In the genomic region with DNA sequence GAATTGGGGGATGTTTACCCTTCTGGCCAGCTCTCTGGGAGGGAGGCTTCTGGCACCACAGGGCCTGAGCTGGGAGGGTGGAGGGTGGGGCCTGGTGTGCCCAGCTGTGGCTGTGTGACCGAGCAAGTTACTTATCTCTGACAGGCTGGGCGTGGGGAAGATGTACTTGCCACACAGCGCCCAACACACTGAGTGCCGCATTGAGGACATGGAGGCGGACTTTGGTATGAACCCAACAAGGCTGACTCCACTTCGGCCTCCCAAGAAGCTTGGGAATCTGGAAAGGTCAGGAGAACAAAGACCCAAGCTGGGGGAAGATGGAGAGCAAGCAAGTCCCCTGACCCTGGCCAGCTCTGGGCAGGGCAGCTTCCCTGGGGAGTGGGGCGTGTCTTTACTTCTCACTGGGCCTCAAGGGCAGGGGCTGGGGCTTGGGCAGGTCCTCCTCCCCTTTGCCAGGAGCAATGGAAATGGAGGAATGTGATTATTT, we compare ENCODE assay signal across 13 cellular contexts. TPM values are rescaled to one million over a fixed set of nuclear protein-coding genes. Genes with fewer than 3 reads are reported as not detected.
A peak's percentile ranks its signal among the peaks of the same experiment; 100 is the strongest.
DNase-seq lines count a peak whose midpoint lies in the region; ATAC-seq, FAIRE-seq and TF ChIP-seq lines count a peak whose summit lies in the region.
"Had no signal": no experiment of that assay in that cellular context is flagged by ENCODE, and none has a peak within 500 bp of the region (broad histone marks: within the 10 kb centered on the region; RNA-seq: fewer than 3 reads in every experiment).

No MANE protein-coding gene starts in this region.

- ATAC-seq in GM19328 (IDR thresholded peaks at IDR 0.05; ENCODE audit: unreplicated experiment) (no peak), GM18511 (IDR thresholded peaks at IDR 0.05; ENCODE audit: unreplicated experiment) (no peak)
- no peak for ATAC-seq in stimulated activated naive CD8-positive, alpha-beta T cell treated with anti-CD3 and anti-CD28 coated beads, Interleukin-15, amount 100 ng/mL, for 72 hours

- no peak overlapping the region for H3K4me3 Mint-ChIP-seq in activated naive CD4-positive, alpha-beta T cell treated with anti-CD3 and anti-CD28 coated beads, Interleukin-2, amount 10 ng/mL, durations not matched to agents 7 days and 5 days
- peak overlapping the region in 4 of 5 experiments; percentile 51 to 78 (median 68) for H3K4me3 Mint-ChIP-seq in brain
- no peak overlapping the region for H3K4me3 Mint-ChIP-seq in stimulated activated naive CD8-positive, alpha-beta T cell treated with anti-CD3 and anti-CD28 coated beads, Interleukin-15, amount 100 ng/mL, for 72 hours

- DNase-seq in activated naive CD4-positive, alpha-beta T cell treated with anti-CD3 and anti-CD28 coated beads, Interleukin-2, amount 10 ng/mL, durations not matched to agents 7 days and 5 days = no peak
- DNase-seq in activated naive CD4-positive, alpha-beta T cell treated with Interleukin-2 at 50 U/mL for 16 hours = no peak
- DNase-seq in mucosa of gallbladder (ENCODE audit: low spot score) = peak; percentile 82
- no peak for DNase-seq in urothelium cell line (ENCODE audit: low spot score)
- no peak for DNase-seq in stimulated activated naive CD8-positive, alpha-beta T cell treated with anti-CD3 and anti-CD28 coated beads, Interleukin-15, amount 100 ng/mL, for 72 hours
- DNase-seq: activated effector memory CD4-positive, alpha-beta T cell treated with Interleukin-2 at 50 U/mL for 16 hours; KBM-7; NCI-H2029; sigmoid colon had no signal

- peak; percentile 42 for FAIRE-seq in urothelium cell line (lab: Jason Lieb, UNC)

- TF ChIP-seq CTCF in brain (conservative IDR thresholded peaks at IDR 0.05) = no peak

- H3K9me3 Mint-ChIP-seq in activated naive CD4-positive, alpha-beta T cell treated with anti-CD3 and anti-CD28 coated beads, Interleukin-2, amount 10 ng/mL, durations not matched to agents 7 days and 5 days = no peaks in the 10 kb centered on the region
- H3K9me3 Mint-ChIP-seq in brain = peaks cover 0 to 5% (median 0%) of the 10 kb centered on the region in 5 experiments
- peaks cover 0 to 10% of the 10 kb centered on the region in 2 donors for H3K9me3 Mint-ChIP-seq in stimulated activated naive CD8-positive, alpha-beta T cell treated with anti-CD3 and anti-CD28 coated beads, Interleukin-15, amount 100 ng/mL, for 72 hours

- peaks cover 62% of the 10 kb centered on the region for H3K27me3 Mint-ChIP-seq in activated naive CD4-positive, alpha-beta T cell treated with anti-CD3 and anti-CD28 coated beads, Interleukin-2, amount 10 ng/mL, durations not matched to agents 7 days and 5 days
- no peaks in the 10 kb centered on the region for H3K27me3 Mint-ChIP-seq in brain
- peaks cover 46% of the 10 kb centered on the region for H3K27me3 Mint-ChIP-seq in stimulated activated naive CD8-positive, alpha-beta T cell treated with anti-CD3 and anti-CD28 coated beads, Interleukin-15, amount 100 ng/mL, for 72 hours

- H3K27ac Mint-ChIP-seq in activated naive CD4-positive, alpha-beta T cell treated with anti-CD3 and anti-CD28 coated beads, Interleukin-2, amount 10 ng/mL, durations not matched to agents 7 days and 5 days = peak overlapping the region; percentile 80
- H3K27ac Mint-ChIP-seq in brain = peak overlapping the region in 4 of 5 experiments; percentile 11 to 89 (median 48)
- H3K27ac Mint-ChIP-seq in stimulated activated naive CD8-positive, alpha-beta T cell treated with anti-CD3 and anti-CD28 coated beads, Interleukin-15, amount 100 ng/mL, for 72 hours = peak overlapping the region in 1 of 2 donors; percentile 74

- CTCF ChIA-PET in activated naive CD4-positive, alpha-beta T cell treated with anti-CD3 and anti-CD28 coated beads, Interleukin-2, amount 10 ng/mL, durations not matched to agents 7 days and 5 days (lab: Charles Lee) = no interaction called here

- H3K4me1 Mint-ChIP-seq in activated naive CD4-positive, alpha-beta T cell treated with anti-CD3 and anti-CD28 coated beads, Interleukin-2, amount 10 ng/mL, durations not matched to agents 7 days and 5 days = peaks cover 61% of the 10 kb centered on the region
- peaks cover 43% of the 10 kb centered on the region for H3K4me1 Mint-ChIP-seq in brain
- H3K4me1 Mint-ChIP-seq in stimulated activated naive CD8-positive, alpha-beta T cell treated with anti-CD3 and anti-CD28 coated beads, Interleukin-15, amount 100 ng/mL, for 72 hours = peaks cover 57% of the 10 kb centered on the region

- H3K36me3 Mint-ChIP-seq in activated naive CD4-positive, alpha-beta T cell treated with anti-CD3 and anti-CD28 coated beads, Interleukin-2, amount 10 ng/mL, durations not matched to agents 7 days and 5 days = peaks cover 46% of the 10 kb centered on the region
- no peaks in the 10 kb centered on the region for H3K36me3 Mint-ChIP-seq in brain

RNA-seq across cellular contexts. Expression of gene MGAT3, which starts 2.4 kb away (rescaled TPM):
- polyA plus RNA-seq in brain (ENCODE audit: insufficient read depth, low read depth, low replicate concordance) = 19.3 TPM
- total RNA-seq in mucosa of gallbladder = 104 TPM
- total RNA-seq: RPMI7951 had no signal

RNA-seq across cellular contexts. Expression of gene MIEF1, which starts 47.7 kb away (rescaled TPM):
- 22.5 TPM for polyA plus RNA-seq in brain (ENCODE audit: insufficient read depth, low read depth, low replicate concordance)
- 24.1 TPM for total RNA-seq in mucosa of gallbladder

RNA-seq across cellular contexts. Expression of gene TAB1, which starts 54.8 kb away (rescaled TPM):
- 34.5 TPM for polyA plus RNA-seq in brain (ENCODE audit: insufficient read depth, low read depth, low replicate concordance)
- total RNA-seq in mucosa of gallbladder = 40.2 TPM

Comparison
In these comparisons a context has a peak if more than half of its experiments do, and no peak if none do; other contexts are left out.
1. H3K4me3 Mint-ChIP-seq: peak in brain (4 of 5); none in activated naive CD4-positive, alpha-beta T cell treated with anti-CD3 and anti-CD28 coated beads, Interleukin-2, amount 10 ng/mL, durations not matched to agents 7 days and 5 days (single experiment) and stimulated activated naive CD8-positive, alpha-beta T cell treated with anti-CD3 and anti-CD28 coated beads, Interleukin-15, amount 100 ng/mL, for 72 hours (0 of 2).